8 cellular contexts compared by ENCODE assay signal in the genomic region with DNA sequence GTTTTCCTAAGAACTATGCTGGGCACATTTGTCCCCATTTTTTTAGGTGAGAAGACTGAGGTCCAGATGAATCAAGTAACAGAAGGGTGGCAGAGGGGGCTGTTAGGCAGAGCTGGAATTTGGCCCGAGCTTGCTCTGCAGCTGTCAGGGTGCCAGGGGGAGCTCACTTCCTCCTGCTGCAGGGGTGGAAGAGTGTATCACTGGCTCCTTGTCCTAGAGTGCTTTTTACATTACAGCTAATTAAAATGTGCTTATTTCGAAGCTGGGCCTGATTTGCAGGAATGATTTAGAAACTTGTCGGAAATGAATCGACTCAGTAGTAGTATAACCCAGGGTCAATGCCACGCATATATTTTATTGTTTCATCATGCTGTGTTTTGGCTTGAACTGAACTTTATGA. TPM values are rescaled to one million over a fixed set of nuclear protein-coding genes. Genes with fewer than 3 reads are reported as not detected.
DNase-seq lines count a peak whose midpoint lies in the region; ATAC-seq lines count a peak whose summit lies in the region.

No MANE protein-coding gene starts in this region.

- intact Hi-C loops in cardiac septum (cut with DNase I) = no loop called here

- peak in 1 of 5 donors; percentile 33 for DNase-seq in CD8-positive, alpha-beta memory T cell
- peak in 21 of 34 experiments; percentile 17 to 56 (median 37) for DNase-seq in T-cell
- DNase-seq in cardiac septum (ENCODE audit: low spot score) = peak; percentile 60
- DNase-seq in activated CD4-positive, CD25-positive, alpha-beta regulatory T cell treated with anti-CD3 and anti-CD28 coated beads, Interleukin-2, amount 50 U/mL, for 72 hours = no peak

- peaks cover 36 to 55% (median 40%) of the 10 kb centered on the region in 3 donors for H3K4me1 Mint-ChIP-seq in CD8-positive, alpha-beta memory T cell
- peaks cover 50 to 63% (median 61%) of the 10 kb centered on the region in 3 donors for H3K4me1 Mint-ChIP-seq in T-cell

- H3K36me3 ChIP-seq in CD8-positive, alpha-beta memory T cell (ENCODE audit: insufficient read depth, low read length) = no peaks in the 10 kb centered on the region

- H3K27me3 ChIP-seq in CD8-positive, alpha-beta memory T cell (ENCODE audit: insufficient read depth, low read length, poor library complexity, severe bottlenecking) = no peaks in the 10 kb centered on the region

- peaks cover 11 to 30% of the 10 kb centered on the region in 2 donors for H3K27me3 Mint-ChIP-seq in CD8-positive, alpha-beta memory T cell
- H3K27me3 Mint-ChIP-seq in T-cell = peaks cover 13 to 21% of the 10 kb centered on the region in 2 donors

- POLR2A ChIA-PET in CD8-positive, alpha-beta memory T cell (lab: Charles Lee) = no interaction called here
- POLR2A ChIA-PET in T-cell (lab: Charles Lee) = interaction anchor here in 1 of 2 donors (0.7 kb wide), 1 partner anchor 15 kb away, joined by 4 read pairs; no protein-coding TSS in a partner anchor

- H3K4me1 ChIP-seq in CD8-positive, alpha-beta memory T cell (ENCODE audit: insufficient read depth, low read length) = peaks cover 24% of the 10 kb centered on the region

- peak overlapping the region; percentile 31 for H3K4me3 ChIP-seq in CD8-positive, alpha-beta memory T cell (ENCODE audit: low read length)

- no peaks in the 10 kb centered on the region for H3K9me3 Mint-ChIP-seq in CD8-positive, alpha-beta memory T cell
- H3K9me3 Mint-ChIP-seq in T-cell = no peaks in the 10 kb centered on the region

- H3K27ac Mint-ChIP-seq in CD8-positive, alpha-beta memory T cell = peak overlapping the region in 2 of 8 donors; percentile 1 to 2
- peak overlapping the region in 1 of 2 donors; percentile 28 for H3K27ac Mint-ChIP-seq in T-cell

- peak overlapping the region in 5 of 7 donors; percentile 38 to 85 (median 56) for H3K4me3 Mint-ChIP-seq in CD8-positive, alpha-beta memory T cell
- H3K4me3 Mint-ChIP-seq in T-cell = peak overlapping the region; percentile 37 to 75 (median 47)

- CTCF ChIA-PET in CD8-positive, alpha-beta memory T cell (lab: Charles Lee) = interaction anchor here (1.1 to 1.6 kb wide), 5 partner anchors 15 to 157 kb away, joined by 3 to 6 read pairs (median 4); no protein-coding TSS in a partner anchor
- CTCF ChIA-PET in T-cell (lab: Charles Lee) = no interaction called here

- ATAC-seq in HG03432 (IDR thresholded peaks at IDR 0.05; ENCODE audit: unreplicated experiment) = peak; percentile 43
- ATAC-seq in T-cell (replicated peaks in 1 of 4) = peak; percentile 68 to 78 (median 76)
- no peak for ATAC-seq in HG03469 (IDR thresholded peaks at IDR 0.05; ENCODE audit: unreplicated experiment)
- no peak for ATAC-seq in HG03521 (IDR thresholded peaks at IDR 0.05; ENCODE audit: unreplicated experiment)
- no peak for ATAC-seq in HG03025 (IDR thresholded peaks at IDR 0.05; ENCODE audit: low FRiP score, unreplicated experiment)

- no peaks in the 10 kb centered on the region for H3K9me3 ChIP-seq in CD8-positive, alpha-beta memory T cell (ENCODE audit: low read length)

- no peaks in the 10 kb centered on the region for H3K36me3 Mint-ChIP-seq in CD8-positive, alpha-beta memory T cell
- no peaks in the 10 kb centered on the region for H3K36me3 Mint-ChIP-seq in T-cell

- no peak overlapping the region for H3K27ac ChIP-seq in CD8-positive, alpha-beta memory T cell (ENCODE audit: low read depth, low read length)

RNA-seq across cellular contexts. Expression of a gene that starts 11.1 kb away (rescaled TPM):
- under 1 TPM; 0.35 to 0.39 TPM for total RNA-seq in CD8-positive, alpha-beta memory T cell
- polyA plus RNA-seq in CD8-positive, alpha-beta memory T cell = 1.2 TPM
- 1 to 10 TPM in 4 of 5 donors, under 1 TPM in 1; 0.38 to 3.0 (median 1.6) TPM for total RNA-seq in T-cell
- 1.4 TPM for total RNA-seq in cardiac septum

Comparison
In these comparisons a context has a peak if more than half of its experiments do, and no peak if none do; other contexts are left out.
1. ATAC-seq: peak in HG03432 (single experiment) and T-cell (4 of 4); none in HG03469 (single experiment), HG03521 (single experiment) and HG03025 (single experiment).